8 cellular contexts compared by ENCODE assay signal in the genomic region with DNA sequence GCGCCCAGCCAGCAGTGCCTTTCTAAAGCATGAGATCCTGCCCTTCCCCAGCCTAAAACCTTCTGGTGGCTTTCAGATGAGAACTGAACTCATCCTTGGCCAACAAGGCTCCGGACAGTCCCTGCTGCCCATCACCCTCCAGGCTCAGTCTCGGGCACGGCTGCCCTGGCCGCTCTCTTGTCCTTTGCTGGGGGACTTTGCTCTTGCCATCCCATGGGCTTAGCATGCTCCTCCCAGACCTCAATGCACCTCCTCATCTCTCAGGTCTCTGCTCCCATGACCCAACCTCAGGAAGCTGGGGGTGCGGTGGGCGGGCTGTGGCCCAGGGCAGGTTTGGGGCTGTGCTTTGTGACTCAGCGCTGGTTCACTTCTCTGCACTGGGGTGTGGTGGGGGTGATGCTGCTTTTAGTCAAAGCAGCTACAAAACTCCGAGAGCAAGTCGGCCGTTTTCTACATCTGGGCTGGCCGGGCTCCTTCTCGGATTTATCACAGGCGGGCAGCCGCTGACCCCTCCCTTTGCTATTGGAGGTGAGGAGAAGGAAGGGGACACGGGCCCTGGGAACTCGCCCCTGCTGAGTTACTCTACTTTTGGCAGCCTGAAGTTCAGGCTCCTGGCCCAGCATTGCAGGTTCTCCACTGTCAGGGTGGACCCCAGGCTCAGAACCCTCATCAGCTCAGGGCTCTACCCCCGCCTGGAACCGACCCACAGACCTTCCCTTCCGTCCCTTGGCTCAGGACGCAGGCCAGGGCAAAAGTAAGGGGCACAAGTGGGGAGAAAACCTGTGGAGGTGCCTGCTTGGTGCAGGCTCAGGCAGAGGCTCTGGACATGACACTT.
DNase-seq lines count a peak whose midpoint lies in the region; ATAC-seq and TF ChIP-seq lines count a peak whose summit lies in the region.

No MANE protein-coding gene starts in this region.

- H3K4me3 ChIP-seq in Panc1 (ENCODE audit: low read depth in 2 of 2, low read length in 2 of 2): peak overlapping the region in 1 of 2 experiments; percentile 32; a peak in 2 of 4 replicates

- ATAC-seq in GM19455 (IDR thresholded peaks at IDR 0.05; ENCODE audit: unreplicated experiment) (peak; percentile 46), Panc1 (peak; percentile 63), omental fat pad (ENCODE audit: low FRiP score) (peak; percentile 39), HG03378 (IDR thresholded peaks at IDR 0.05; ENCODE audit: unreplicated experiment) (no peak), GM21381 (IDR thresholded peaks at IDR 0.05; ENCODE audit: unreplicated experiment) (no peak)

- no peaks in the 10 kb centered on the region for H3K27me3 ChIP-seq in Panc1 (ENCODE audit: control insufficient read depth, insufficient read depth, low read length)

- no peaks in the 10 kb centered on the region for H3K9me3 ChIP-seq in Panc1 (ENCODE audit: control insufficient read depth, insufficient read depth, low read depth, low read length)

- peaks cover 14% of the 10 kb centered on the region for H3K4me1 ChIP-seq in Panc1 (ENCODE audit: control insufficient read depth, insufficient read depth, low read length)

- no peak for TF ChIP-seq CTCF in Panc1 (IDR thresholded peaks at IDR 0.05)
- no peak for TF ChIP-seq CTCF in omental fat pad (IDR thresholded peaks at IDR 0.05)

- intact Hi-C loops in Panc1 (cut with micrococcal nuclease; ENCODE audit: unreplicated experiment): no loop called here

- CTCF ChIA-PET in Panc1 (lab: Charles Lee): interaction anchor here (1.0 kb wide), 1 partner anchor 19 kb away, joined by 7 read pairs; no protein-coding TSS in a partner anchor

- in situ Hi-C loops in Panc1 (cut with HindIII; ENCODE audit: low pct_unique_long_range_greater_than_20kb, low sequenced_read_pairs): no loop called here

- POLR2A ChIA-PET in Panc1 (lab: Charles Lee): no interaction called here

- H3K27ac ChIP-seq in Panc1 (ENCODE audit: low read length): peak overlapping the region; percentile 68

- H3K36me3 ChIP-seq in Panc1 (ENCODE audit: control insufficient read depth, insufficient read depth, low read length): no peaks in the 10 kb centered on the region

- no TSS peak for BruUV-seq in Panc1 (replicated peaks; lab: Mats Ljungman, UMichigan)

- DNase-seq in Panc1 (ENCODE audit: low read depth, low spot score) (peak; percentile 17), activated gamma-delta T cell (lab: John Stamatoyannopoulos, UW) (peak; percentile 72), omental fat pad (ENCODE audit: low spot score) (no peak), medulla oblongata (ENCODE audit: extremely low spot score) (no peak), RPMI8226 (no peak)

Comparison
In these comparisons a context has a peak if more than half of its experiments do, and no peak if none do; other contexts are left out.
1. ATAC-seq: peak in GM19455 (single experiment), Panc1 (single experiment) and omental fat pad (single experiment); none in HG03378 (single experiment) and GM21381 (single experiment).
2. DNase-seq: peak in Panc1 (single experiment) and activated gamma-delta T cell (single experiment); none in omental fat pad (single experiment), medulla oblongata (single experiment) and RPMI8226 (single experiment).